In the genomic region with DNA sequence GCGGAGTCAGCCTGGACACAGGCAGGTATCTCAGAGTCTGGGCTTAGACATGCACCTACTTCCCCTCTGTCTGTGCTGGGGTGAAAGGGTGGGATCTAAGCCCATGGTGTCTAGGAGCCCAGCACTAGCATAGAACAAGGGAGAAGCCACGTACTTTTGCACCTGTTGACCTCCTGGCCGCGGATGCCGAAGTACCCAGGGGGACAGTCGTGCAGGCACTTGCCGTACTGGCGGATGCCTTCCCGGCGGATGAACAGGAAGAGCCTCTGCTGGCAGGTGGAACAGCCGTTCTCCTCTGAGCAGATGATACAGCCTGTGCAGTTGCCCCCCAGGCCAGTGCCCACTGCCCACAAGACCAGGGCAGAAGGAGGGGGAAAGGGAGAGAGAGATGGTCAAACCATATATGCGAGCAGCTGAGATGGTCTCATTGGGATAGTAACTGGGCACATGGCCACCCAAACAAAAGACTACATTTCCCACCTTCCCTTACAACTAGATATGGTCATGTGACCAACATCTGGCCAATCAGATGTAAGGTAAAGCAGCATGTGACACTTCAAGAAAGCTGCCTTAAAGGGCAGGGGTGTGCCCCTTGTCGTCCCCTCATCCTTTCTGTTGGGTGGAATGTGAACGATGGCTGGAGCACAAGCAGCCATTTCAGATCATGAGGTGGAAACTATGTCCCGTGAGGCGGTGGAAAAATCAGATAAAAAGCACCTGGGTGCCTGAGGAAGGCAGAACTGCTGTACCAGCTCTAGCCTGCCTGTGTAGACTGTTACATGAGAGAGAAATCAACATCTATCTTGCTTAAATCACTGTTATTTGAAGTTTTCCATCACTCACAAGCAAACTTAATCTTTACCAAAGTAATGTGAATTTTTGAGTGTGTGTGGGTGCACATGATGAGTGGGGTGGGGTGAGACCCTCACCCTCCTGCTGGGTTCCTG, we compare ENCODE assay signal across 9 cellular contexts. TPM values are rescaled to one million over a fixed set of nuclear protein-coding genes. Genes with fewer than 3 reads are reported as not detected.
DNase-seq lines count a peak whose midpoint lies in the region; ATAC-seq and TF ChIP-seq lines count a peak whose summit lies in the region.
"Had no signal": no experiment of that assay in that cellular context is flagged by ENCODE, and none has a peak within 500 bp of the region (broad histone marks: within the 10 kb centered on the region; RNA-seq: fewer than 3 reads in every experiment).

No MANE protein-coding gene starts in this region.

- no peak overlapping the region for H3K4me2 ChIP-seq in DND-41 (ENCODE audit: insufficient read depth, low read length)

- in situ Hi-C loops in HAP-1 (cut with MboI; ENCODE audit: low sequenced_read_pairs), result no loop called here
- in situ Hi-C loops in SK-MEL-5 (cut with HindIII; ENCODE audit: low pct_unique_long_range_greater_than_20kb, low sequenced_read_pairs), result no loop called here

- TF ChIP-seq CTCF in DND-41 (IDR thresholded peaks at IDR 0.05; ENCODE audit: borderline replicate concordance, extremely low read depth, low read length, poor library complexity, severe bottlenecking) (no peak), fibroblast of the aortic adventitia (IDR thresholded peaks at IDR 0.05; ENCODE audit: insufficient read depth, low read length) (no peak), GM20000 (IDR thresholded peaks at IDR 0.05; ENCODE audit: extremely low read depth, missing control alignments) (no peak), nephron progenitor cell (IDR thresholded peaks at IDR 0.05) (no peak)

- H3K4me3 ChIP-seq in DND-41 (ENCODE audit: low read depth in 1 of 2, low read length in 2 of 2), result no peak overlapping the region
- no peak overlapping the region for H3K4me3 ChIP-seq in HAP-1
- no peak overlapping the region for H3K4me3 ChIP-seq in fibroblast of the aortic adventitia (ENCODE audit: low read depth, low read length)
- H3K4me3 ChIP-seq in CD8-positive, alpha-beta memory T cell (ENCODE audit: low read length), result no peak overlapping the region
- H3K4me3 ChIP-seq: thoracic aorta had no signal

- no peak for ATAC-seq in DND-41 (ENCODE audit: insufficient read depth, low read depth)

- no peaks in the 10 kb centered on the region for H3K36me3 ChIP-seq in DND-41 (ENCODE audit: insufficient read depth, low read length)
- no peaks in the 10 kb centered on the region for H3K36me3 ChIP-seq in HAP-1 (replicated peaks)
- H3K36me3 ChIP-seq in CD8-positive, alpha-beta memory T cell (ENCODE audit: insufficient read depth, low read length), result no peaks in the 10 kb centered on the region
- H3K36me3 ChIP-seq: thoracic aorta had no signal

- no peak overlapping the region for H3K4me3 Mint-ChIP-seq in CD8-positive, alpha-beta memory T cell
- H3K4me3 Mint-ChIP-seq in nephron progenitor cell, result no peak overlapping the region

- H3K79me2 ChIP-seq in DND-41 (ENCODE audit: insufficient read depth, low read length), result no peaks in the 10 kb centered on the region

- no peak overlapping the region for H3K9ac ChIP-seq in DND-41 (ENCODE audit: low read depth, low read length)

- no peak overlapping the region for H3K27ac ChIP-seq in DND-41 (ENCODE audit: low read length)
- H3K27ac ChIP-seq in CD8-positive, alpha-beta memory T cell (ENCODE audit: low read depth, low read length), result no peak overlapping the region
- H3K27ac ChIP-seq: thoracic aorta had no signal

- H3K36me3 Mint-ChIP-seq in CD8-positive, alpha-beta memory T cell, result no peaks in the 10 kb centered on the region
- no peaks in the 10 kb centered on the region for H3K36me3 Mint-ChIP-seq in nephron progenitor cell (ENCODE audit: low read depth)

- no peaks in the 10 kb centered on the region for H3K4me1 ChIP-seq in DND-41 (ENCODE audit: insufficient read depth, low read length)
- H3K4me1 ChIP-seq in HAP-1, result no peaks in the 10 kb centered on the region
- no peaks in the 10 kb centered on the region for H3K4me1 ChIP-seq in CD8-positive, alpha-beta memory T cell (ENCODE audit: insufficient read depth, low read length)

- peaks cover 13% of the 10 kb centered on the region for H3K27me3 ChIP-seq in DND-41 (ENCODE audit: insufficient read depth, low read length, poor library complexity)
- H3K27me3 ChIP-seq in HAP-1 (ENCODE audit: low read depth), result peaks cover 6% of the 10 kb centered on the region
- H3K27me3 ChIP-seq in CD8-positive, alpha-beta memory T cell (ENCODE audit: insufficient read depth, low read length, poor library complexity, severe bottlenecking), result no peaks in the 10 kb centered on the region

- DNase-seq in DND-41 (peak; percentile 12), HAP-1 (ENCODE audit: low spot score in 2 of 2) (peak; percentile 9 to 35), SK-MEL-5 (ENCODE audit: low read depth, low spot score) (peak; percentile 64), fibroblast of the aortic adventitia (ENCODE audit: low read depth) (peak; percentile 39), pons (ENCODE audit: low spot score) (no peak), GM20000 (ENCODE audit: low spot score) (no peak), nephron progenitor cell (no peak)
- DNase-seq in CD8-positive, alpha-beta memory T cell, result no peak

- no peak overlapping the region for H3K27ac Mint-ChIP-seq in CD8-positive, alpha-beta memory T cell
- no peak overlapping the region for H3K27ac Mint-ChIP-seq in nephron progenitor cell

- H3K9me3 ChIP-seq in DND-41 (ENCODE audit: insufficient read depth, low read length, severe bottlenecking) (no peaks in the 10 kb centered on the region), HAP-1 (no peaks in the 10 kb centered on the region)
- no peaks in the 10 kb centered on the region for H3K9me3 ChIP-seq in CD8-positive, alpha-beta memory T cell (ENCODE audit: low read length)
- H3K9me3 ChIP-seq: thoracic aorta had no signal

- POLR2A ChIA-PET in CD8-positive, alpha-beta memory T cell (lab: Charles Lee), result no interaction called here

- no peaks in the 10 kb centered on the region for H3K9me3 Mint-ChIP-seq in CD8-positive, alpha-beta memory T cell
- H3K9me3 Mint-ChIP-seq in nephron progenitor cell, result no peaks in the 10 kb centered on the region

- H2AFZ ChIP-seq in DND-41 (ENCODE audit: low read depth, low read length), result no peak overlapping the region

- H3K27me3 Mint-ChIP-seq in CD8-positive, alpha-beta memory T cell, result peaks cover 15 to 37% of the 10 kb centered on the region in 2 donors
- peaks cover 13% of the 10 kb centered on the region for H3K27me3 Mint-ChIP-seq in nephron progenitor cell (ENCODE audit: low read depth, poor library complexity)

- no peaks in the 10 kb centered on the region for H3K4me1 Mint-ChIP-seq in CD8-positive, alpha-beta memory T cell
- H3K4me1 Mint-ChIP-seq in nephron progenitor cell, result peaks cover 6% of the 10 kb centered on the region

- no peaks in the 10 kb centered on the region for H4K20me1 ChIP-seq in DND-41 (ENCODE audit: insufficient read depth, low read length)

- CTCF ChIA-PET in CD8-positive, alpha-beta memory T cell (lab: Charles Lee), result no interaction called here

RNA-seq across cellular contexts. Expression of gene RSPO4, which starts 34.0 kb away (rescaled TPM):
- total RNA-seq in SK-MEL-5 (2014; rRNA removed; shearing (Covaris generic)), result 0.24 TPM in 1 of 2 replicates, not detected in the other
- polyA plus RNA-seq in SK-MEL-5 (2015; cell fraction: cytosol; rRNA removed), result 1.3 and 3.9 TPM in 2 replicates
- 1.9 TPM in 1 of 2 replicates, not detected in the other for polyA plus RNA-seq in SK-MEL-5 (2015; cell fraction: nucleus; rRNA removed)
- total RNA-seq in fibroblast of the aortic adventitia (ENCODE audit: low replicate concordance), result not detected in 2 replicates
- total RNA-seq in CD8-positive, alpha-beta memory T cell, result not detected
- not detected for polyA plus RNA-seq in CD8-positive, alpha-beta memory T cell
- total RNA-seq: thoracic aorta had no signal

RNA-seq across cellular contexts. Expression of gene ANGPT4, which starts 51.9 kb away (rescaled TPM):
- total RNA-seq in SK-MEL-5 (2014; rRNA removed; shearing (Covaris generic)), result not detected in 2 replicates
- not detected in 2 replicates for polyA plus RNA-seq in SK-MEL-5 (2015; cell fraction: cytosol; rRNA removed)
- polyA plus RNA-seq in SK-MEL-5 (2015; cell fraction: nucleus; rRNA removed), result not detected in 2 replicates
- not detected in 2 replicates for total RNA-seq in fibroblast of the aortic adventitia (ENCODE audit: low replicate concordance)
- not detected for total RNA-seq in CD8-positive, alpha-beta memory T cell
- polyA plus RNA-seq in CD8-positive, alpha-beta memory T cell, result not detected

Comparison
In these comparisons a context has a peak if more than half of its experiments do, and no peak if none do; other contexts are left out.
1. DNase-seq: peak in DND-41 (single experiment), HAP-1 (2 of 2), SK-MEL-5 (single experiment) and fibroblast of the aortic adventitia (single experiment); none in pons (single experiment), GM20000 (single experiment), CD8-positive, alpha-beta memory T cell (0 of 5) and nephron progenitor cell (single experiment).